28 cellular contexts compared by ENCODE assay signal in genomic region chr6:744954-745353, GRCh38.
"Had no signal": no experiment of that assay in that cellular context is flagged by ENCODE, and none has a peak within 500 bp of the region (broad histone marks: within the 10 kb centered on the region; RNA-seq: fewer than 3 reads in every experiment).

No MANE protein-coding gene starts in this region.

- H3K9ac ChIP-seq: neural progenitor cell had no signal

- H3K27ac Mint-ChIP-seq: mesothelial cell of epicardium; naive B cell; natural killer cell; nephron progenitor cell; neural progenitor cell; stimulated activated effector memory CD8-positive, alpha-beta T cell treated with anti-CD3 and anti-CD28 coated beads, Interleukin-12 subunit alpha, Interleukin-12 subunit beta, amount 100 ng/mL, for 72 hours; stimulated activated naive CD8-positive, alpha-beta T cell treated with anti-CD3 and anti-CD28 coated beads, Interleukin-15, Interleukin-2, amounts not matched to agents 100 ng/mL and 50 ng/mL, for 24 hours had no signal

- H3K9me3 Mint-ChIP-seq: mesothelial cell of epicardium; naive B cell; natural killer cell; nephron progenitor cell; neural progenitor cell; stimulated activated effector memory CD8-positive, alpha-beta T cell treated with anti-CD3 and anti-CD28 coated beads, Interleukin-12 subunit alpha, Interleukin-12 subunit beta, amount 100 ng/mL, for 72 hours; stimulated activated naive CD8-positive, alpha-beta T cell treated with anti-CD3 and anti-CD28 coated beads, Interleukin-15, Interleukin-2, amounts not matched to agents 100 ng/mL and 50 ng/mL, for 24 hours had no signal

- H3K27ac ChIP-seq: hepatocyte, left lung, neural progenitor cell, neutrophil, prostate gland, sigmoid colon, spleen, suprapubic skin, thoracic aorta, tibial artery, upper lobe of right lung had no signal

- DNase-seq: kidney glomerular epithelial cell; left cardiac atrium; left lung; mesendoderm; naive B cell; natural killer cell; nephron progenitor cell; occipital lobe; retina; right cardiac atrium; sigmoid colon; small intestine; spleen; stimulated activated CD4-positive, alpha-beta T cell treated with anti-CD3 and anti-CD28 coated beads, Interleukin-4, amount 100 ng/mL, for 24 hours; stimulated activated naive CD4-positive, alpha-beta T cell; tibial artery; trophoblast cell; upper lobe of right lung had no signal

- H3K27me3 ChIP-seq: hepatocyte, left lung, neural progenitor cell, sigmoid colon, spleen, suprapubic skin, tibial artery, upper lobe of right lung had no signal

- H3K4me1 Mint-ChIP-seq: mesothelial cell of epicardium, naive B cell, natural killer cell, nephron progenitor cell, neural progenitor cell had no signal

- H3K4me2 ChIP-seq: hepatocyte, neural progenitor cell had no signal

- H3K36me3 ChIP-seq: left lung, neural progenitor cell, neutrophil, prostate gland, sigmoid colon, spleen, suprapubic skin, thoracic aorta, tibial artery, upper lobe of right lung had no signal

- H3K4me3 Mint-ChIP-seq: mesothelial cell of epicardium; naive B cell; natural killer cell; nephron progenitor cell; neural progenitor cell; stimulated activated effector memory CD8-positive, alpha-beta T cell treated with anti-CD3 and anti-CD28 coated beads, Interleukin-12 subunit alpha, Interleukin-12 subunit beta, amount 100 ng/mL, for 72 hours; stimulated activated naive CD8-positive, alpha-beta T cell treated with anti-CD3 and anti-CD28 coated beads, Interleukin-15, Interleukin-2, amounts not matched to agents 100 ng/mL and 50 ng/mL, for 24 hours had no signal

- H3K79me2 ChIP-seq: hepatocyte had no signal

- H3K36me3 Mint-ChIP-seq: mesothelial cell of epicardium; naive B cell; natural killer cell; neural progenitor cell; stimulated activated effector memory CD8-positive, alpha-beta T cell treated with anti-CD3 and anti-CD28 coated beads, Interleukin-12 subunit alpha, Interleukin-12 subunit beta, amount 100 ng/mL, for 72 hours had no signal

- H3K4me3 ChIP-seq: hepatocyte, left lung, lung, neural progenitor cell, prostate gland, sigmoid colon, spleen, suprapubic skin, thoracic aorta, tibial artery, upper lobe of right lung had no signal

- H3K4me1 ChIP-seq: left lung, neural progenitor cell, prostate gland, sigmoid colon, spleen, suprapubic skin, tibial artery, upper lobe of right lung had no signal

- ATAC-seq: left cardiac atrium; left lung; natural killer cell; right cardiac atrium; stimulated activated effector memory CD8-positive, alpha-beta T cell treated with anti-CD3 and anti-CD28 coated beads, Interleukin-12 subunit alpha, Interleukin-12 subunit beta, amount 100 ng/mL, for 72 hours; upper lobe of right lung had no signal

- H2AFZ ChIP-seq: hepatocyte, neural progenitor cell had no signal

- H3K9me3 ChIP-seq: left lung, neutrophil, prostate gland, sigmoid colon, spleen, suprapubic skin, thoracic aorta, tibial artery, upper lobe of right lung had no signal
